ENCODE assay signal across 8 cellular contexts in genomic region chr5:73498057-73498992, GRCh38. TPM values are rescaled to one million over a fixed set of nuclear protein-coding genes. Genes with fewer than 3 reads are reported as not detected.
DNase-seq lines count a peak whose midpoint lies in the region; ATAC-seq and FAIRE-seq lines count a peak whose summit lies in the region.

BTF3 (plus strand) TSS chr5:73498442; CDS start chr5:73498668, 226 bp downstream.

- peak within 1 kb of the TSS; percentile 87 for H3K27ac ChIP-seq in KOPT-K1 (ENCODE audit: low read depth, low read length, poor library complexity, severe bottlenecking)
- H3K27ac ChIP-seq in naive thymus-derived CD4-positive, alpha-beta T cell (ENCODE audit: low read depth, low read length), result peak within 1 kb of the TSS; percentile 93

- H3K27ac Mint-ChIP-seq in naive thymus-derived CD4-positive, alpha-beta T cell, result peak within 1 kb of the TSS; percentile 97 to 100 (median 99)
- H3K27ac Mint-ChIP-seq in stimulated activated naive B cell treated with anti-CD40 and anti-IgM and Interleukin-4, amounts not matched to agents 10 μg/mL and 1 μg/mL and 100 μg/mL, for 72 hours, result peak within 1 kb of the TSS; percentile 100

- peaks cover 26 to 57% (median 41%) of the 10 kb centered on the region in 7 donors for H3K4me1 Mint-ChIP-seq in naive thymus-derived CD4-positive, alpha-beta T cell
- peaks cover 13 to 23% of the 10 kb centered on the region in 2 donors for H3K4me1 Mint-ChIP-seq in stimulated activated naive B cell treated with anti-CD40 and anti-IgM and Interleukin-4, amounts not matched to agents 10 μg/mL and 1 μg/mL and 100 μg/mL, for 72 hours

- peak within 1 kb of the TSS; percentile 81 for H3K4me3 ChIP-seq in naive thymus-derived CD4-positive, alpha-beta T cell (ENCODE audit: low read length)

- peak; percentile 96 for ATAC-seq in GM21786 (IDR thresholded peaks at IDR 0.05; ENCODE audit: unreplicated experiment)
- ATAC-seq in naive thymus-derived CD4-positive, alpha-beta T cell, result peak; percentile 96
- ATAC-seq in stimulated activated naive B cell treated with anti-CD40 and anti-IgM and Interleukin-4, amounts not matched to agents 10 μg/mL and 1 μg/mL and 100 μg/mL, for 72 hours (replicated peaks), result peak; percentile 98

- intact Hi-C loops in naive thymus-derived CD4-positive, alpha-beta T cell (cut with micrococcal nuclease), result loop anchor here (1.0 to 10.0 kb wide), 16 partner anchors 21 to 1838 kb away; partner anchors contain the start of genes ANKRA2 (in 2 of the 2), GFM2 (in 2 of the 2), MRPS27 (in 2 of the 2) and NSA2 (in 2 of the 2)

- POLR2A ChIA-PET in naive thymus-derived CD4-positive, alpha-beta T cell (lab: Charles Lee), result interaction anchor here (0.7 to 5.2 kb wide), 10 partner anchors 10 to 1180 kb away, joined by 3 to 29 read pairs (median 3); partner anchors contain the start of genes ANKRA2, MRPS27, PTCD2 and UTP15

- no peaks in the 10 kb centered on the region for H3K9me3 ChIP-seq in KOPT-K1 (ENCODE audit: insufficient read depth, low read length, poor library complexity, severe bottlenecking)
- no peaks in the 10 kb centered on the region for H3K9me3 ChIP-seq in naive thymus-derived CD4-positive, alpha-beta T cell (ENCODE audit: control insufficient read depth in 2 of 3, low read length in 3 of 3)

- peaks cover 6 to 24% (median 13%) of the 10 kb centered on the region in 5 donors for H3K36me3 Mint-ChIP-seq in naive thymus-derived CD4-positive, alpha-beta T cell
- peaks cover 20 to 36% of the 10 kb centered on the region in 2 donors for H3K36me3 Mint-ChIP-seq in stimulated activated naive B cell treated with anti-CD40 and anti-IgM and Interleukin-4, amounts not matched to agents 10 μg/mL and 1 μg/mL and 100 μg/mL, for 72 hours

- peaks cover 4 to 15% (median 13%) of the 10 kb centered on the region in 5 donors for H3K27me3 Mint-ChIP-seq in naive thymus-derived CD4-positive, alpha-beta T cell
- peaks cover 5 to 8% of the 10 kb centered on the region in 2 donors for H3K27me3 Mint-ChIP-seq in stimulated activated naive B cell treated with anti-CD40 and anti-IgM and Interleukin-4, amounts not matched to agents 10 μg/mL and 1 μg/mL and 100 μg/mL, for 72 hours

- peak; percentile 70 for DNase-seq in DMS79 (lab: John Stamatoyannopoulos, UW)
- DNase-seq in RCC 7860 (ENCODE audit: low spot score), result peak; percentile 80
- DNase-seq in activated T-helper 1 cell treated with Interleukin-2 at 50 U/mL for 16 hours (ENCODE audit: low read depth), result peak; percentile 86
- peak; percentile 97 for DNase-seq in fibroblast of gingiva (ENCODE audit: low read depth)
- DNase-seq in naive thymus-derived CD4-positive, alpha-beta T cell, result peak; percentile 83 to 94 (median 91)
- DNase-seq in stimulated activated naive B cell treated with anti-CD40 and anti-IgM and Interleukin-4, amounts not matched to agents 10 μg/mL and 1 μg/mL and 100 μg/mL, for 72 hours, result peak; percentile 95

- FAIRE-seq in RCC 7860 (lab: Jason Lieb, UNC), result no peak

- H3K27me3 ChIP-seq in naive thymus-derived CD4-positive, alpha-beta T cell (ENCODE audit: control insufficient read depth in 2 of 2, insufficient read depth in 2 of 2, low read length in 2 of 2), result peaks cover 0 to 4% of the 10 kb centered on the region in 2 donors

- peak within 1 kb of the TSS; percentile 92 to 99 (median 97) for H3K4me3 Mint-ChIP-seq in naive thymus-derived CD4-positive, alpha-beta T cell
- H3K4me3 Mint-ChIP-seq in stimulated activated naive B cell treated with anti-CD40 and anti-IgM and Interleukin-4, amounts not matched to agents 10 μg/mL and 1 μg/mL and 100 μg/mL, for 72 hours, result peak within 1 kb of the TSS; percentile 98 to 100

- H3K9me3 Mint-ChIP-seq in naive thymus-derived CD4-positive, alpha-beta T cell, result no peaks in the 10 kb centered on the region
- H3K9me3 Mint-ChIP-seq in stimulated activated naive B cell treated with anti-CD40 and anti-IgM and Interleukin-4, amounts not matched to agents 10 μg/mL and 1 μg/mL and 100 μg/mL, for 72 hours, result no peaks in the 10 kb centered on the region

- peaks cover 41% of the 10 kb centered on the region for H3K36me3 ChIP-seq in KOPT-K1 (ENCODE audit: insufficient read depth, low read length)
- peaks cover 4 to 27% (median 4%) of the 10 kb centered on the region in 3 experiments for H3K36me3 ChIP-seq in naive thymus-derived CD4-positive, alpha-beta T cell (ENCODE audit: control insufficient read depth in 2 of 3, insufficient read depth in 3 of 3, low read length in 3 of 3)

- peaks cover 22 to 31% of the 10 kb centered on the region in 2 donors for H3K4me1 ChIP-seq in naive thymus-derived CD4-positive, alpha-beta T cell (ENCODE audit: control insufficient read depth in 2 of 2, insufficient read depth in 2 of 2, low read length in 2 of 2)

- CTCF ChIA-PET in naive thymus-derived CD4-positive, alpha-beta T cell (lab: Charles Lee), result interaction anchor here (1.0 to 1.1 kb wide), 2 partner anchors 38 to 294 kb away, joined by 3 read pairs; no protein-coding TSS in a partner anchor

RNA-seq across cellular contexts. Expression of gene BTF3, which starts in this region (rescaled TPM):
- total RNA-seq in naive thymus-derived CD4-positive, alpha-beta T cell, result 100 to 1,000 TPM; 557 to 758 (median 700) TPM
- 100 to 1,000 TPM; 693 to 843 TPM for polyA plus RNA-seq in naive thymus-derived CD4-positive, alpha-beta T cell

Comparison
In these comparisons a context has a peak if more than half of its experiments do, and no peak if none do; other contexts are left out.
1. Peak in every context shown above with its lines: DNase-seq, ATAC-seq, H3K4me3 ChIP-seq and H3K27ac ChIP-seq.